8 cellular contexts compared by ENCODE assay signal in the genomic region with DNA sequence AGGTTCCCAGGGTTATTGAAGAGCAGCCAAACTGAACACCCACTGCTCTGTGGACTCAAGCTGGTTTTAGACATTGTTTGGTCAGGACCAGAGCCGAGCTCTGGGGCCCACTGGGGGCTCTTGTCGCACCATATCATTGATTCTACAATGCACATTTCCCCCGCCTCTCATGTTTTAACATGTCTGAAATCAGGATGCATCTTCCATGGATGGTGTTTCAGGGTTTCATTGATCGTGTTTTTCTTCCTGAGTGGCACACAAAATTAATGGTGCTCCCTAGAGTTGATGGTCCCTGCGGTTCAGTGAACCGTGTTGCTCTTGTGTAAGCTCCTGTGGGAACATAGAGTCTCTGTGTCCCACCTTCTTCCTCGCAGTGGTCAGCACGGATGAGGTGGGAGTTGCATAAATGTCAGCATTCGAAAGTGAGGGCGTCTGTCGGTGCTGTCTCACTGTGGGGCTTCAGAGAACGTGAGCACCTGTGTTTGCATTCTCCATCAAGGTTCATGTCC. TPM values are rescaled to one million over a fixed set of nuclear protein-coding genes. Genes with fewer than 3 reads are reported as not detected.
A peak's percentile ranks its signal among the peaks of the same experiment; 100 is the strongest.
DNase-seq lines count a peak whose midpoint lies in the region; ATAC-seq and TF ChIP-seq lines count a peak whose summit lies in the region.

No MANE protein-coding gene starts in this region.

- peak overlapping the region in 1 of 2 experiments; percentile 61 for H3K14ac ChIP-seq in mesenchymal stem cell (ENCODE audit: low read length in 2 of 2)

- no peak for DNase-seq in stimulated activated naive CD8-positive, alpha-beta T cell treated with anti-CD3 and anti-CD28 coated beads, Interleukin-15, Interleukin-2, amounts not matched to agents 100 U/mL and 50 U/mL, for 24 hours
- DNase-seq in ascending aorta (ENCODE audit: low spot score in 2 of 2) = no peak
- no peak for DNase-seq in mesenchymal stem cell
- no peak for DNase-seq in aorta
- DNase-seq in posterior vena cava (ENCODE audit: low spot score) = no peak

- H3K36me3 Mint-ChIP-seq in stimulated activated naive CD8-positive, alpha-beta T cell treated with anti-CD3 and anti-CD28 coated beads, Interleukin-15, Interleukin-2, amounts not matched to agents 100 ng/mL and 50 ng/mL, for 24 hours (ENCODE audit: low read depth) = peaks cover 13% of the 10 kb centered on the region

- peak overlapping the region; percentile 37 for H3K4me2 ChIP-seq in mesenchymal stem cell (ENCODE audit: low read length, poor library complexity, severe bottlenecking)

- no peak overlapping the region for H3K23ac ChIP-seq in mesenchymal stem cell (ENCODE audit: low read length in 2 of 2)

- H3K4ac ChIP-seq in mesenchymal stem cell (ENCODE audit: low read depth in 1 of 2, low read length in 2 of 2) = peak overlapping the region in 1 of 2 experiments; percentile 75

- H3K4me1 Mint-ChIP-seq in stimulated activated naive CD8-positive, alpha-beta T cell treated with anti-CD3 and anti-CD28 coated beads, Interleukin-15, Interleukin-2, amounts not matched to agents 100 ng/mL and 50 ng/mL, for 24 hours (ENCODE audit: low read depth) = peaks cover 92% of the 10 kb centered on the region

- H4K91ac ChIP-seq in mesenchymal stem cell (ENCODE audit: low read length) = peak overlapping the region; percentile 23

- H3K4me3 ChIP-seq in ascending aorta (peak overlapping the region in 1 of 2 donors; percentile 29), mesenchymal stem cell (ENCODE audit: insufficient read depth in 1 of 2, low read depth in 1 of 2, low read length in 2 of 2) (peak overlapping the region in 1 of 2 experiments; percentile 52), aorta (ENCODE audit: low read length in 2 of 2) (no peak overlapping the region)

- H3K9me3 ChIP-seq in ascending aorta (no peaks in the 10 kb centered on the region), mesenchymal stem cell (ENCODE audit: control insufficient read depth, low read length) (no peaks in the 10 kb centered on the region), aorta (ENCODE audit: control insufficient read depth, low read length) (no peaks in the 10 kb centered on the region)

- H3K79me1 ChIP-seq in mesenchymal stem cell (replicated peaks; ENCODE audit: low read length, poor library complexity, severe bottlenecking) = peaks cover 15% of the 10 kb centered on the region

- H3K4me1 ChIP-seq in ascending aorta (peaks cover 14 to 65% of the 10 kb centered on the region in 2 donors), mesenchymal stem cell (ENCODE audit: control insufficient read depth, insufficient read depth, low read depth, low read length) (peaks cover 50% of the 10 kb centered on the region), aorta (ENCODE audit: control insufficient read depth in 1 of 2, insufficient read depth in 2 of 2, low read length in 2 of 2) (peaks cover 8 to 15% of the 10 kb centered on the region in 2 donors)

- no peak overlapping the region for H2AFZ ChIP-seq in mesenchymal stem cell (ENCODE audit: low read depth, low read length)

- H2BK5ac ChIP-seq in mesenchymal stem cell (ENCODE audit: low read depth, low read length, poor library complexity, severe bottlenecking) = no peak overlapping the region

- 80% methylated on average over 12 of the region's 12 CpGs for WGBS in mesenchymal stem cell
- 37 to 49% methylated on average over 12 of the region's 12 CpGs for WGBS in aorta, 2 donors

- H3K9me3 Mint-ChIP-seq in stimulated activated naive CD8-positive, alpha-beta T cell treated with anti-CD3 and anti-CD28 coated beads, Interleukin-15, Interleukin-2, amounts not matched to agents 100 ng/mL and 50 ng/mL, for 24 hours = no peaks in the 10 kb centered on the region

- H3K18ac ChIP-seq in mesenchymal stem cell (ENCODE audit: low read depth in 1 of 2, low read length in 2 of 2) = peak overlapping the region; percentile 10 to 75

- TF ChIP-seq CTCF in ascending aorta (IDR thresholded peaks at IDR 0.05) = no peak

- peak overlapping the region; percentile 76 for H3K9ac ChIP-seq in mesenchymal stem cell (ENCODE audit: low read length)

- H3K36me3 ChIP-seq in ascending aorta (no peaks in the 10 kb centered on the region), mesenchymal stem cell (ENCODE audit: control insufficient read depth in 1 of 2, insufficient read depth in 2 of 2, low read depth in 1 of 2, low read length in 2 of 2) (peaks cover 0 to 3% of the 10 kb centered on the region in 2 experiments), aorta (ENCODE audit: control insufficient read depth in 1 of 2, insufficient read depth in 2 of 2, low read length in 1 of 2) (no peaks in the 10 kb centered on the region)

- peak overlapping the region; percentile 96 for H2AK5ac ChIP-seq in mesenchymal stem cell (ENCODE audit: low read length, severe bottlenecking)

- no peaks in the 10 kb centered on the region for H3K27me3 ChIP-seq in ascending aorta
- no peaks in the 10 kb centered on the region for H3K27me3 ChIP-seq in mesenchymal stem cell (ENCODE audit: control insufficient read depth in 1 of 2, insufficient read depth in 1 of 2, low read length in 2 of 2)
- H3K27me3 ChIP-seq in aorta (ENCODE audit: control insufficient read depth in 1 of 2, insufficient read depth in 2 of 2, low read length in 1 of 2) = no peaks in the 10 kb centered on the region

- H2BK15ac ChIP-seq in mesenchymal stem cell (ENCODE audit: low read depth, poor library complexity, severe bottlenecking) = peak overlapping the region; percentile 6

- H3K4me3 Mint-ChIP-seq in stimulated activated naive CD8-positive, alpha-beta T cell treated with anti-CD3 and anti-CD28 coated beads, Interleukin-15, Interleukin-2, amounts not matched to agents 100 ng/mL and 50 ng/mL, for 24 hours = peak overlapping the region; percentile 69

- peak overlapping the region; percentile 87 to 90 for H3K27ac ChIP-seq in ascending aorta
- H3K27ac ChIP-seq in mesenchymal stem cell (ENCODE audit: low read length, poor library complexity, severe bottlenecking) = peak overlapping the region; percentile 84
- H3K27ac ChIP-seq in aorta (ENCODE audit: low read depth in 1 of 2, low read length in 2 of 2) = peak overlapping the region; percentile 18 to 99

- no peak overlapping the region for H4K8ac ChIP-seq in mesenchymal stem cell (ENCODE audit: low read length)

- peak overlapping the region; percentile 95 for H3K27ac Mint-ChIP-seq in stimulated activated naive CD8-positive, alpha-beta T cell treated with anti-CD3 and anti-CD28 coated beads, Interleukin-15, Interleukin-2, amounts not matched to agents 100 ng/mL and 50 ng/mL, for 24 hours

- peak overlapping the region; percentile 7 to 95 for H2BK12ac ChIP-seq in mesenchymal stem cell (ENCODE audit: low read length in 2 of 2)

- no peak for ATAC-seq in stimulated activated naive CD8-positive, alpha-beta T cell treated with anti-CD3 and anti-CD28 coated beads, Interleukin-15, Interleukin-2, amounts not matched to agents 100 U/mL and 50 U/mL, for 24 hours
- ATAC-seq in aorta (ENCODE audit: low FRiP score) = no peak
- no peak for ATAC-seq in HG02642 (IDR thresholded peaks at IDR 0.05; ENCODE audit: poor library complexity, unreplicated experiment)
- ATAC-seq in HG02623 (IDR thresholded peaks at IDR 0.05; ENCODE audit: unreplicated experiment) = no peak

- intact Hi-C loops in ascending aorta (cut with DNase I) (loop anchor here (2.0 kb wide), 2 partner anchors 20 to 110 kb away; no protein-coding TSS in a partner anchor), aorta (cut with DNase I) (loop anchor here (2.0 to 10.0 kb wide), 4 partner anchors 20 to 112 kb away; a partner anchor contains a TSS), posterior vena cava (cut with DNase I) (loop anchor here in 1 of 2 donors (10.0 kb wide), 1 partner anchor 60 kb away; no protein-coding TSS in a partner anchor)

- H3K27me3 Mint-ChIP-seq in stimulated activated naive CD8-positive, alpha-beta T cell treated with anti-CD3 and anti-CD28 coated beads, Interleukin-15, Interleukin-2, amounts not matched to agents 100 ng/mL and 50 ng/mL, for 24 hours = no peaks in the 10 kb centered on the region

- peak overlapping the region; percentile 68 for H2BK120ac ChIP-seq in mesenchymal stem cell (ENCODE audit: low read depth, low read length)

RNA-seq across cellular contexts. Expression of a gene that starts 38.3 kb away (rescaled TPM):
- total RNA-seq in ascending aorta (129 TPM), aorta (100 to 1,000 TPM; 109 to 116 TPM), posterior vena cava (10 to 100 TPM; 72.6 to 79.6 TPM)
- polyA plus RNA-seq in mesenchymal stem cell (2013, experiment 1 of 2) = 128 TPM
- 130 TPM for polyA plus RNA-seq in mesenchymal stem cell (2013, experiment 2 of 2)
- 100 to 1,000 TPM in 1 of 2 donors, 10 to 100 TPM in 1; 29.1 to 101 TPM for polyA plus RNA-seq in aorta
